Comparison of ENCODE assay signal across 8 cellular contexts in the genomic region with DNA sequence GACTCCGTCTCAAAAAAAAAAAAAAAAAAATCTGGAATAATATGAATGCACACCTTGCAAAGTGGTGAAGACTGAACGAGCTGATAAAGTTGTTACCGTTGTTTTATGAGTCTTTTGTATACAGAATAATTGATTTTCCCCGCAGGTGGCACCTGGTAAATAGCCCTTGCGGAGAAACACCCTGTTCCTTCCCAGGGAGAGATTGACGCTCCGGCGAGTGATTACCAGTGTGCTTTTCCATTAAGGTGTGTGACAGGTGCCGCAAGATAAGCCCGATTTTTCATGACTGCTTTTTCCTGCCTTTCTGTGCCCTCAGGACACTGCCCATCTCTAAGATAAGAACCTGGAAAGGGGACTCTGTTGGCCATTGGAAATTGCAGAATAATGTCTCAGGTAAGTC. TPM values are rescaled to one million over a fixed set of nuclear protein-coding genes. Genes with fewer than 3 reads are reported as not detected.
A peak's percentile ranks its signal among the peaks of the same experiment; 100 is the strongest.
DNase-seq lines count a peak whose midpoint lies in the region; ATAC-seq and TF ChIP-seq lines count a peak whose summit lies in the region.
"Had no signal": no experiment of that assay in that cellular context is flagged by ENCODE, and none has a peak within 500 bp of the region (broad histone marks: within the 10 kb centered on the region; RNA-seq: fewer than 3 reads in every experiment).

No MANE protein-coding gene starts in this region.

- H3K9me3 Mint-ChIP-seq in H9, result peaks cover 35 to 44% of the 10 kb centered on the region in 2 experiments

- H3F3A ChIP-seq in SU-DHL-6 (ENCODE audit: insufficient read depth), result no peaks in the 10 kb centered on the region

- H2BK15ac ChIP-seq in H9 (ENCODE audit: low read depth, low read length), result no peak overlapping the region

- TF ChIP-seq CTCF in H9 (conservative IDR thresholded peaks at IDR 0.05), result no peak
- TF ChIP-seq CTCF in SU-DHL-6 (IDR thresholded peaks at IDR 0.05; ENCODE audit: insufficient read depth, low read length, poor library complexity, severe bottlenecking), result no peak
- no peak for TF ChIP-seq CTCF in foreskin fibroblast (IDR thresholded peaks at IDR 0.05; ENCODE audit: low read depth, low read length)

- H3K79me2 ChIP-seq in H9 (ENCODE audit: insufficient read depth, low read length) (no peaks in the 10 kb centered on the region), SU-DHL-6 (ENCODE audit: insufficient read depth, low read length) (no peaks in the 10 kb centered on the region)

- no peak overlapping the region for H3K23ac ChIP-seq in H9 (ENCODE audit: insufficient read length, low read depth, low read length)

- H4K91ac ChIP-seq in H9 (ENCODE audit: insufficient read length, low read depth, low read length), result no peak overlapping the region

- H2BK20ac ChIP-seq in H9 (ENCODE audit: low read depth, low read length, poor library complexity, severe bottlenecking), result no peak overlapping the region

- H2BK5ac ChIP-seq in H9 (ENCODE audit: insufficient read length, low read length), result no peak overlapping the region

- H4K5ac ChIP-seq in H9 (ENCODE audit: insufficient read length, low read depth, low read length), result no peak overlapping the region

- H2AFZ ChIP-seq in H9 (ENCODE audit: low read length) (no peak overlapping the region), SU-DHL-6 (ENCODE audit: low read depth, low read length, severe bottlenecking) (no peak overlapping the region)

- peaks cover 36% of the 10 kb centered on the region for H3K36me3 ChIP-seq in SU-DHL-6 (ENCODE audit: low read length)
- H3K36me3 ChIP-seq in skeletal muscle tissue (ENCODE audit: control insufficient read depth in 3 of 3, insufficient read depth in 3 of 3, low read length in 3 of 3), result peaks cover 22 to 39% (median 38%) of the 10 kb centered on the region in 3 donors

- no peaks in the 10 kb centered on the region for H3K9me2 ChIP-seq in SU-DHL-6 (replicated peaks; ENCODE audit: insufficient read depth, low read length)

- DNase-seq in H9, result no peak
- DNase-seq in foreskin fibroblast, result no peak
- DNase-seq in NCI-H1694 (lab: John Stamatoyannopoulos, UW), result no peak
- DNase-seq in Ammon's horn (ENCODE audit: low spot score), result no peak
- DNase-seq: stimulated activated CD4-positive, alpha-beta T cell treated with anti-CD3 and anti-CD28 coated beads, Interleukin-12 subunit alpha, Interleukin-12 subunit beta, amount 100 ng/mL, for 4 hours had no signal

- H3K27ac ChIP-seq in H9 (ENCODE audit: insufficient read length, low read depth, low read length), result no peak overlapping the region
- H3K27ac ChIP-seq in SU-DHL-6 (ENCODE audit: low read depth, low read length), result no peak overlapping the region
- H3K27ac ChIP-seq in skeletal muscle tissue (ENCODE audit: low read depth, low read length), result peak overlapping the region; percentile 99

- peaks cover 45 to 52% (median 46%) of the 10 kb centered on the region in 3 experiments for H3K36me3 Mint-ChIP-seq in H9 (ENCODE audit: insufficient read depth in 1 of 3, low read depth in 3 of 3)

- no peak overlapping the region for H2AK5ac ChIP-seq in H9 (ENCODE audit: insufficient read length, low read length)

- peaks cover 18% of the 10 kb centered on the region for H3K23me2 ChIP-seq in H9 (ENCODE audit: insufficient read length, low read depth, low read length, poor library complexity, severe bottlenecking)

- H4K8ac ChIP-seq in H9 (replicated peaks; ENCODE audit: insufficient read length, low read depth, low read length), result no peak overlapping the region

- H3K9ac ChIP-seq in H9 (ENCODE audit: extremely low read depth, insufficient read length, low read length) (peak overlapping the region; percentile 90), SU-DHL-6 (ENCODE audit: low read length) (no peak overlapping the region), skeletal muscle tissue (ENCODE audit: low read depth in 1 of 3, low read length in 3 of 3) (peak overlapping the region; percentile 93 to 99 (median 98))

- no CpG with 5 or more reads among the region's 10 CpGs for WGBS in H9 (ENCODE audit: extremely low coverage, insufficient read length, low lambda C conversion rate)

- H3K9me3 ChIP-seq in H9 (ENCODE audit: control insufficient read depth, low read depth, low read length) (no peaks in the 10 kb centered on the region), SU-DHL-6 (ENCODE audit: insufficient read depth, low read length) (no peaks in the 10 kb centered on the region), skeletal muscle tissue (ENCODE audit: control insufficient read depth in 3 of 3, low read length in 3 of 3) (peaks cover 0 to 8% (median 0%) of the 10 kb centered on the region in 3 donors)

- peaks cover 11 to 12% of the 10 kb centered on the region in 2 experiments for H3K4me1 Mint-ChIP-seq in H9

- no peak overlapping the region for H2BK12ac ChIP-seq in H9 (ENCODE audit: insufficient read length, low read depth, low read length)

- H3K4me1 ChIP-seq in H9 (ENCODE audit: insufficient read depth, low read length) (peaks cover 4% of the 10 kb centered on the region; the same call in 1 of the 2 replicates), skeletal muscle tissue (ENCODE audit: control insufficient read depth in 3 of 3, insufficient read depth in 3 of 3, low read length in 3 of 3) (peaks cover 18 to 39% (median 25%) of the 10 kb centered on the region in 3 donors)

- no peak for ATAC-seq in esophagus mucosa

- H3K4me3 Mint-ChIP-seq in H9, result peak overlapping the region; percentile 88 to 92

- H3K4me2 ChIP-seq in H9 (ENCODE audit: insufficient read depth, insufficient read length, low read length) (peak overlapping the region; percentile 67), SU-DHL-6 (ENCODE audit: low read depth, low read length, poor library complexity, severe bottlenecking) (peak overlapping the region; percentile 54)

- H3K4me3 ChIP-seq in SU-DHL-6 (ENCODE audit: insufficient read depth, low read length, poor library complexity, severe bottlenecking) (peak overlapping the region; percentile 75), foreskin fibroblast (ENCODE audit: low read depth in 1 of 2, low read length in 2 of 2) (peak overlapping the region; percentile 70 to 75), skeletal muscle tissue (ENCODE audit: low read length in 3 of 3) (peak overlapping the region; percentile 92 to 95 (median 95))

- H3K14ac ChIP-seq in H9 (ENCODE audit: insufficient read depth, low read length), result no peak overlapping the region

- no peak overlapping the region for H3K4ac ChIP-seq in H9 (ENCODE audit: low read depth, low read length)

- no peak overlapping the region for H3K56ac ChIP-seq in H9 (ENCODE audit: insufficient read length, low read depth, low read length)

- H2BK120ac ChIP-seq in H9 (ENCODE audit: low read depth, low read length, poor library complexity, severe bottlenecking), result no peak overlapping the region

- H3K18ac ChIP-seq in H9 (ENCODE audit: insufficient read length, low read depth, low read length), result no peak overlapping the region

- H4K20me1 ChIP-seq in H9 (ENCODE audit: control insufficient read depth, insufficient read depth, insufficient read length) (no peaks in the 10 kb centered on the region), SU-DHL-6 (ENCODE audit: low read depth, low read length) (no peaks in the 10 kb centered on the region)

- H3K27me3 ChIP-seq in H9 (ENCODE audit: insufficient read depth, low read length) (no peaks in the 10 kb centered on the region), SU-DHL-6 (ENCODE audit: low read length) (no peaks in the 10 kb centered on the region), skeletal muscle tissue (ENCODE audit: control insufficient read depth in 3 of 3, insufficient read depth in 3 of 3, low read length in 3 of 3) (no peaks in the 10 kb centered on the region)

- H3K27me3 Mint-ChIP-seq in H9 (ENCODE audit: low read depth), result peaks cover 21% of the 10 kb centered on the region

- H3T11ph ChIP-seq in H9 (ENCODE audit: low read length), result no peak overlapping the region

- H3K79me1 ChIP-seq in H9 (ENCODE audit: insufficient read depth, low read depth, low read length, poor library complexity, severe bottlenecking), result no peaks in the 10 kb centered on the region

- no peak overlapping the region; a peak in 2 of 7 replicates for H3K27ac Mint-ChIP-seq in H9

RNA-seq across cellular contexts. Expression of a gene that starts 0.9 kb away (rescaled TPM):
- total RNA-seq in H9 (2021) (22.4 and 23.3 TPM in 2 replicates), skeletal muscle tissue (16.2 TPM), esophagus mucosa (7.2 TPM)

RNA-seq across cellular contexts. Expression of a gene that starts 1.5 kb away (rescaled TPM):
- not detected in 2 replicates for total RNA-seq in H9 (2021)
- 0.52 TPM for total RNA-seq in skeletal muscle tissue
- total RNA-seq in esophagus mucosa, result 0.32 TPM

RNA-seq across cellular contexts. Expression of a gene that starts 55.6 kb away (rescaled TPM):
- total RNA-seq in H9 (2021) (8.2 and 9.9 TPM in 2 replicates), skeletal muscle tissue (11.0 TPM), esophagus mucosa (3.9 TPM)
